ENCODE assay signal across 13 cellular contexts in the genomic region with DNA sequence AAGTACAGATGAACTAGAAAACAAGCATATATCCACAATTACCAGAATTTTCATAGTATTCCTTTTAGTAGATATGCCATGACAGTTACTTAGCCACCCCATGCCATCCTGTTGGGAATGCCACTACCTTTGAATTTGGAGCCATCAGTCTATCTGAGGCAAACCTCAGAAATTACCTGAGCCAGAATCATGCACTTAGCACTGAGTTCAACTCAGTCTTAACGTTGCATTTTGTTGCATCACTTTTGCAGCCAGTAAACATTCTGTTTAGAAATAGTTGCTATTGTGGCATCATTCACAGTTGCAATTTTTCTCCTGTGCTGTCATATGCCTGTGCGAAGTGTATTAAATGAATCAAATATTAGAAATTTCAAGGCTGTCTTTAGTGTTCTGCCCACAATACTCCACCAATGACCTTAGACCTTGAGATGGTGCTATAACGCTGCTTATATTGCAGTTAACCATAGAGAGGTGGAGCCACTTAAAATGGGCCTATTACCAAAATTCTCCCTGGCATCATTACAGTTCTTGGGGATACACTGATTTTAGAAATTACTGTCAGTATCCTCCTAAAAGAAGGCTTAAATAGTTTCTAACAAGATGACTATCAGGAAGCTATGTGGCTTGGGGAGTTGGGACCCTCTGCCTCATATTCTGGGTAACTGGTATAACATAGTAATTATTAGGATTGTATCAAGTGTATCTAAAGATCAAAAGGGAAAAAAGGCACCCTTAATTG. TPM values are rescaled to one million over a fixed set of nuclear protein-coding genes. Genes with fewer than 3 reads are reported as not detected.
A peak's percentile ranks its signal among the peaks of the same experiment; 100 is the strongest.
DNase-seq lines count a peak whose midpoint lies in the region; ATAC-seq, FAIRE-seq and TF ChIP-seq lines count a peak whose summit lies in the region.
"Had no signal": no experiment of that assay in that cellular context is flagged by ENCODE, and none has a peak within 500 bp of the region (broad histone marks: within the 10 kb centered on the region; RNA-seq: fewer than 3 reads in every experiment).

No MANE protein-coding gene starts in this region.

- no peak overlapping the region for H4K5ac ChIP-seq in mesendoderm (ENCODE audit: low read length)

- H2BK15ac ChIP-seq in mesendoderm (replicated peaks; ENCODE audit: low read depth) = no peak overlapping the region

- H3K4me3 Mint-ChIP-seq in Calu3 (ENCODE audit: low read depth, unreplicated experiment) = no peak overlapping the region

- H3K4me1 ChIP-seq in K562 (replicated peaks in 1 of 2; ENCODE audit: control insufficient read depth in 2 of 2, insufficient read depth in 2 of 2, low read length in 2 of 2) (peaks cover 0 to 47% of the 10 kb centered on the region in 2 experiments; a peak in 2 of 5 replicates), mesendoderm (ENCODE audit: control insufficient read depth, low read depth, low read length) (no peaks in the 10 kb centered on the region), aorta (ENCODE audit: control insufficient read depth in 1 of 2, insufficient read depth in 2 of 2, low read length in 2 of 2) (no peaks in the 10 kb centered on the region)

- no peak for TF ChIP-seq EP300 in Ishikawa (IDR thresholded peaks at IDR 0.05; ENCODE audit: borderline replicate concordance)
- peak; percentile 90 for TF ChIP-seq EP300 in K562 (IDR thresholded peaks at IDR 0.05; ENCODE audit: low read length)

- H3K4me3 ChIP-seq in K562 (no peak overlapping the region), mesendoderm (ENCODE audit: low read length) (no peak overlapping the region), aorta (ENCODE audit: low read length in 2 of 2) (no peak overlapping the region)
- H3K4me3 ChIP-seq: transverse colon had no signal

- H3K56ac ChIP-seq in mesendoderm (ENCODE audit: low read length) = no peak overlapping the region

- H4K8ac ChIP-seq in mesendoderm (ENCODE audit: low read depth, low read length) = no peak overlapping the region

- peak overlapping the region; percentile 58; the same call in 2 of the 3 replicates for H3K27ac ChIP-seq in K562 (ENCODE audit: extremely low read depth, low read depth, low read length)
- no peak overlapping the region for H3K27ac ChIP-seq in mesendoderm (ENCODE audit: low read depth, low read length)
- no peak overlapping the region for H3K27ac ChIP-seq in aorta (ENCODE audit: low read depth in 1 of 2, low read length in 2 of 2)

- no peak overlapping the region for H2AK5ac ChIP-seq in mesendoderm (ENCODE audit: low read length)

- H3K9me3 Mint-ChIP-seq in Calu3 (ENCODE audit: low read depth, unreplicated experiment) = no peaks in the 10 kb centered on the region

- peaks cover 11% of the 10 kb centered on the region for H3K4me1 Mint-ChIP-seq in Calu3 (ENCODE audit: low read depth, unreplicated experiment)

- H2BK5ac ChIP-seq in mesendoderm (ENCODE audit: low read length) = no peak overlapping the region

- CTCF ChIA-PET in Calu3 (lab: Charles Lee) = no interaction called here
- CTCF ChIA-PET in K562 (lab: Yijun Ruan, JAX; ENCODE audit: low intra/inter-chr PET ratio) = interaction anchor here (0.6 kb wide), 1 partner anchor 163 kb away, joined by 3 read pairs; no protein-coding TSS in a partner anchor

- no peaks in the 10 kb centered on the region for H3K27me3 Mint-ChIP-seq in Calu3 (ENCODE audit: unreplicated experiment)

- WGBS in K562 (ENCODE audit: insufficient coverage, low coverage, missing lambda C conversion rate) = 31% methylated on average over 3 of the region's 3 CpGs
- WGBS in mesendoderm (ENCODE audit: extremely low coverage, insufficient coverage, low lambda C conversion rate) = no CpG with 5 or more reads among the region's 3 CpGs
- WGBS in aorta, 2 donors = 58 to 63% methylated on average over 3 of the region's 3 CpGs

- peaks cover 85% of the 10 kb centered on the region for H3K79me2 ChIP-seq in K562 (ENCODE audit: control insufficient read depth, insufficient read depth, low read length)
- H3K79me2 ChIP-seq in mesendoderm (ENCODE audit: control insufficient read depth, insufficient read depth, low read length) = peaks cover 40% of the 10 kb centered on the region

- H3K36me3 Mint-ChIP-seq in Calu3 (ENCODE audit: insufficient read depth, unreplicated experiment) = peaks cover 79% of the 10 kb centered on the region

- peaks cover 59% of the 10 kb centered on the region for H4K20me1 ChIP-seq in K562 (replicated peaks; ENCODE audit: control insufficient read depth, insufficient read depth, low read length)

- H3K79me1 ChIP-seq in mesendoderm (ENCODE audit: low read length) = peaks cover 13% of the 10 kb centered on the region

- no peak overlapping the region for H3K4ac ChIP-seq in mesendoderm (ENCODE audit: low read depth, low read length)

- no peak overlapping the region for H2BK120ac ChIP-seq in mesendoderm (ENCODE audit: low read depth, low read length)

- peak overlapping the region; percentile 66 for H3K27ac Mint-ChIP-seq in Calu3 (ENCODE audit: unreplicated experiment)

- POLR2A ChIA-PET in K562 (lab: Yijun Ruan, JAX) = interaction anchor here (0.7 to 1.9 kb wide), 5 partner anchors 8 to 141 kb away, joined by 3 to 9 read pairs (median 5); no protein-coding TSS in a partner anchor

- peaks cover 95% of the 10 kb centered on the region for H3K36me3 ChIP-seq in K562 (ENCODE audit: control insufficient read depth, insufficient read depth, low read length)
- peaks cover 13% of the 10 kb centered on the region for H3K36me3 ChIP-seq in mesendoderm (ENCODE audit: control insufficient read depth, insufficient read depth, low read length)
- peaks cover 2 to 8% of the 10 kb centered on the region in 2 donors for H3K36me3 ChIP-seq in aorta (ENCODE audit: control insufficient read depth in 1 of 2, insufficient read depth in 2 of 2, low read length in 1 of 2)

- in situ Hi-C loops in K562 (cut with MboI) = no loop called here

- DNase-seq in Calu3 (no peak), K562 (ENCODE audit: extremely low read depth in 1 of 4, low spot score in 3 of 4) (no peak), mesendoderm (peak; percentile 30), aorta (no peak), AML-193 (lab: John Stamatoyannopoulos, UW) (no peak)
- no peak for DNase-seq in activated CD4-positive, CD25-positive, alpha-beta regulatory T cell (lab: John Stamatoyannopoulos, UW)
- DNase-seq: central memory CD4-positive, alpha-beta T cell; NCI-H1092 treated with DMSO at 0.1 percent for 48 hours; NCI-H526 treated with DMSO at 0.1 percent for 48 hours; transverse colon had no signal

- H3K4me2 ChIP-seq in K562 (ENCODE audit: insufficient read depth, low read length) (0 out of 2 replicates have a peak overlapping the region, but pooled peaks have one; percentile 9), mesendoderm (ENCODE audit: low read length) (no peak overlapping the region)

- peak; percentile 62 for TF ChIP-seq POLR2A in K562 (conservative IDR thresholded peaks at IDR 0.05)

- H3K23ac ChIP-seq in mesendoderm (ENCODE audit: low read length) = no peak overlapping the region

- intact Hi-C loops in Calu3 (cut with micrococcal nuclease; ENCODE audit: unreplicated experiment) = loop anchor here (10.0 kb wide), 1 partner anchor 51 kb away; no protein-coding TSS in a partner anchor
- intact Hi-C loops in K562 (cut with micrococcal nuclease) = no loop called here
- intact Hi-C loops in aorta (cut with DNase I) = no loop called here

- H3K9ac ChIP-seq in K562 (ENCODE audit: insufficient read depth in 1 of 2, low read depth in 2 of 2, low read length in 2 of 2) (peak overlapping the region in 1 of 2 experiments; percentile 22; a peak in 1 of 4 replicates), mesendoderm (ENCODE audit: low read length) (no peak overlapping the region)

- no peak overlapping the region for H2AFZ ChIP-seq in K562 (ENCODE audit: low read depth, low read length)

- H3K9me3 ChIP-seq in K562 (replicated peaks; ENCODE audit: control insufficient read depth, insufficient read depth, low read depth, low read length) (no peaks in the 10 kb centered on the region), aorta (ENCODE audit: control insufficient read depth, low read length) (no peaks in the 10 kb centered on the region)
- H3K9me3 ChIP-seq: transverse colon had no signal

- TF ChIP-seq CTCF in Calu3 (IDR thresholded peaks at IDR 0.05; ENCODE audit: unreplicated experiment) = no peak
- TF ChIP-seq CTCF in K562 (IDR thresholded peaks at IDR 0.05 in 2 of 3, conservative IDR thresholded peaks at IDR 0.05 in 1 of 3; ENCODE audit: insufficient read depth in 2 of 3, low read depth in 1 of 3, low read length in 3 of 3) = peak in 1 of 3 experiments; percentile 1; a peak in 1 of 6 replicates

- BruUV-seq in Calu3 (replicated peaks; lab: Mats Ljungman, UMichigan) (no TSS peak), K562 (replicated peaks; lab: Mats Ljungman, UMichigan) (no TSS peak)

- H3K27me3 ChIP-seq in K562 (ENCODE audit: control insufficient read depth in 2 of 2, insufficient read depth in 2 of 2, low read length in 2 of 2) (no peaks in the 10 kb centered on the region), mesendoderm (ENCODE audit: insufficient read depth, low read length, poor library complexity) (no peaks in the 10 kb centered on the region), aorta (ENCODE audit: control insufficient read depth in 1 of 2, insufficient read depth in 2 of 2, low read length in 1 of 2) (no peaks in the 10 kb centered on the region)
- H3K27me3 ChIP-seq: transverse colon had no signal

- no peak for TF ChIP-seq RAD21 in Ishikawa (IDR thresholded peaks at IDR 0.05; ENCODE audit: low read depth)
- TF ChIP-seq RAD21 in K562 (CRISPR knock-in tag; conservative IDR thresholded peaks at IDR 0.05 in 1 of 2, IDR thresholded peaks at IDR 0.05 in 1 of 2) = no peak; a peak in 2 of 4 replicates

- ATAC-seq in K562 (peak; percentile 66), aorta (ENCODE audit: low FRiP score) (no peak), HG02759 (IDR thresholded peaks at IDR 0.05; ENCODE audit: unreplicated experiment) (no peak)

- H3K18ac ChIP-seq in mesendoderm (ENCODE audit: low read length) = no peak overlapping the region

- no peaks in the 10 kb centered on the region for H3K9me1 ChIP-seq in K562 (ENCODE audit: control insufficient read depth, insufficient read depth, low read length)

- FAIRE-seq in K562 (lab: Jason Lieb, UNC) = no peak
- FAIRE-seq: H54 had no signal

RNA-seq across cellular contexts. Expression of gene PTRH2, which starts 11.1 kb away (rescaled TPM):
- total RNA-seq in Calu3 (2022) (29.8 and 32.3 TPM in 2 replicates), K562 (2014; rRNA removed) (81.0 and 92.0 TPM in 2 replicates), K562 (2014; rRNA removed; fragmentation: Illumina TruSeq; extraction: Trizol) (63.1 and 67.5 TPM in 2 replicates), K562 (2015; rRNA removed; fragmentation: Illumina TruSeq; extraction: Trizol) (50.0 and 57.3 TPM in 2 replicates), K562 (2021) (53.1 and 62.8 TPM in 2 replicates), aorta (10 to 100 TPM; 14.8 to 19.6 TPM)
- 97.2 and 167 TPM in 2 replicates for total RNA-seq in K562 (2011; cell fraction: chromatin; rRNA removed; ENCODE audit: low replicate concordance)
- 101 and 115 TPM in 2 replicates for total RNA-seq in K562 (2011; cell fraction: nucleolus; rRNA removed)
- 104 and 130 TPM in 2 replicates for total RNA-seq in K562 (2011; cell fraction: nucleoplasm; rRNA removed)
- polyA plus RNA-seq in K562 (2011; rRNA removed) (119 and 170 TPM in 2 replicates), K562 (2014; fragmentation: Illumina TruSeq; extraction: Trizol) (110 and 128 TPM in 2 replicates), K562 (2014; fragmentation: Nextera tagmentation; extraction: Ambion mirVana) (100 to 1,000 TPM; 195 to 210 TPM), K562 (2014; rRNA removed) (126 and 138 TPM in 2 replicates), aorta (10 to 100 TPM; 13.4 to 16.8 TPM)
- polyA plus RNA-seq in K562 (2011; cell fraction: cytosol; rRNA removed) = 54.3 and 74.9 TPM in 2 replicates
- polyA plus RNA-seq in K562 (2011; cell fraction: nucleus; rRNA removed) = 54.9 and 70.7 TPM in 2 replicates
- 42.1 and 83.3 TPM in 2 replicates for polyA plus RNA-seq in K562 (2012)
- polyA minus RNA-seq in K562 (2011; rRNA and poly(A)+ RNA removed) = 100 and 107 TPM in 2 replicates
- 16.6 and 22.3 TPM in 2 replicates for polyA minus RNA-seq in K562 (2011; cell fraction: cytosol; rRNA and poly(A)+ RNA removed)
- 18.0 and 34.2 TPM in 2 replicates for polyA minus RNA-seq in K562 (2011; cell fraction: nucleus; rRNA and poly(A)+ RNA removed)
- polyA plus RNA-seq in mesendoderm (2013, experiment 1 of 2) = 47.3 TPM
- polyA plus RNA-seq in mesendoderm (2013, experiment 2 of 2) = 46.9 TPM

RNA-seq across cellular contexts. Expression of gene VMP1, which starts 11.3 kb away (rescaled TPM):
- total RNA-seq in Calu3 (2022) = 306 and 315 TPM in 2 replicates
- total RNA-seq in K562 (2011; cell fraction: chromatin; rRNA removed; ENCODE audit: low replicate concordance) = 449 and 662 TPM in 2 replicates
- total RNA-seq in K562 (2011; cell fraction: nucleolus; rRNA removed) = 284 and 300 TPM in 2 replicates
- 571 and 861 TPM in 2 replicates for total RNA-seq in K562 (2011; cell fraction: nucleoplasm; rRNA removed)
- total RNA-seq in K562 (2014; rRNA removed) = 92.1 and 123 TPM in 2 replicates
- total RNA-seq in K562 (2014; rRNA removed; fragmentation: Illumina TruSeq; extraction: Trizol) = 186 and 216 TPM in 2 replicates
- 127 and 135 TPM in 2 replicates for total RNA-seq in K562 (2015; rRNA removed; fragmentation: Illumina TruSeq; extraction: Trizol)
- total RNA-seq in K562 (2021) = 151 and 155 TPM in 2 replicates
- 231 and 304 TPM in 2 replicates for polyA plus RNA-seq in K562 (2011; rRNA removed)
- polyA plus RNA-seq in K562 (2011; cell fraction: cytosol; rRNA removed) = 55.2 and 104 TPM in 2 replicates
- 330 and 339 TPM in 2 replicates for polyA plus RNA-seq in K562 (2011; cell fraction: nucleus; rRNA removed)
- polyA plus RNA-seq in K562 (2012) = 142 and 172 TPM in 2 replicates
- polyA plus RNA-seq in K562 (2014; fragmentation: Illumina TruSeq; extraction: Trizol) = 124 and 146 TPM in 2 replicates
- 100 to 1,000 TPM; 245 to 272 TPM for polyA plus RNA-seq in K562 (2014; fragmentation: Nextera tagmentation; extraction: Ambion mirVana)
- polyA plus RNA-seq in K562 (2014; rRNA removed) = 143 and 148 TPM in 2 replicates
- 271 and 285 TPM in 2 replicates for polyA minus RNA-seq in K562 (2011; rRNA and poly(A)+ RNA removed)
- polyA minus RNA-seq in K562 (2011; cell fraction: cytosol; rRNA and poly(A)+ RNA removed) = 72.1 and 91.0 TPM in 2 replicates
- polyA minus RNA-seq in K562 (2011; cell fraction: nucleus; rRNA and poly(A)+ RNA removed) = 205 and 259 TPM in 2 replicates
- 46.2 TPM for polyA plus RNA-seq in mesendoderm (2013, experiment 1 of 2)
- polyA plus RNA-seq in mesendoderm (2013, experiment 2 of 2) = 44.2 TPM
- total RNA-seq in aorta = 100 to 1,000 TPM; 451 to 507 TPM
- 100 to 1,000 TPM in 1 of 2 donors, 10 to 100 TPM in 1; 43.3 to 253 TPM for polyA plus RNA-seq in aorta
